In genomic region chr2:232925153-232925768, GRCh38 we compare ENCODE assay signal across 1 cellular context.
TF ChIP-seq lines count a peak whose summit lies in the region.

No MANE protein-coding gene starts in this region.

TF ChIP-seq in IMR-90, 13 proteins besides CTCF, POLR2A, EP300 and RAD21 (continued from another document):
- no peak for TF ChIP-seq ELK1 (IDR thresholded peaks at IDR 0.05; ENCODE audit: borderline replicate concordance, low read depth, low read length)
- TF ChIP-seq USF2 (IDR thresholded peaks at IDR 0.05; ENCODE audit: low read depth, low read length), result no peak
- no peak for TF ChIP-seq SMC3 (IDR thresholded peaks at IDR 0.05; ENCODE audit: low read depth, low read length)
